In genomic region chr15:86439614-86440013, GRCh38 we compare ENCODE assay signal across 20 cellular contexts.
"Had no signal": no experiment of that assay in that cellular context is flagged by ENCODE, and none has a peak within 500 bp of the region (broad histone marks: within the 10 kb centered on the region; RNA-seq: fewer than 3 reads in every experiment).

No MANE protein-coding gene starts in this region.

- ATAC-seq: activated CD8-positive, alpha-beta memory T cell treated with anti-CD3 and anti-CD28 coated beads, Interleukin-2, amount 10 ng/mL, durations not matched to agents 7 days and 5 days; activated T-cell treated with anti-CD3 and anti-CD28 coated beads, Interleukin-2, amount 50 U/mL, for 4 hours; activated T-helper 17 cell treated with anti-CD3 and anti-CD28 coated beads, Interleukin-2, amount 50 U/mL, for 72 hours; T-helper 17 cell; WTC11 had no signal

- DNase-seq: activated CD4-positive, alpha-beta T cell treated with anti-CD3 and anti-CD28 coated beads for 48 hours; activated CD4-positive, alpha-beta T cell treated with anti-CD3 and anti-CD28 coated beads, Interleukin-2, amount 50 U/mL, for 4 hours; activated CD4-positive, CD25-positive, alpha-beta regulatory T cell treated with anti-CD3 and anti-CD28 coated beads, Interleukin-2, amount 50 U/mL, for 72 hours; activated CD8-positive, alpha-beta memory T cell treated with anti-CD3 and anti-CD28 coated beads, Interleukin-2, amount 10 ng/mL, durations not matched to agents 7 days and 5 days; activated gamma-delta T cell; activated naive CD4-positive, alpha-beta T cell treated with anti-CD3 and anti-CD28 coated beads for 36 hours; activated T-cell treated with anti-CD3 and anti-CD28 coated beads, Interleukin-2, amount 50 U/mL, for 4 hours; amygdala; KG1; NCI-H1092; NCI-H1417 treated with DMSO at 0.1 percent for 48 hours; NCI-H1694; NCI-H2029 treated with DMSO at 0.1 percent for 48 hours; NCI-H345; NCI-H524; NCI-H82; T-helper 17 cell; T-helper 9 cell had no signal
